Comparison of ENCODE assay signal across 1 cellular context in the genomic region with DNA sequence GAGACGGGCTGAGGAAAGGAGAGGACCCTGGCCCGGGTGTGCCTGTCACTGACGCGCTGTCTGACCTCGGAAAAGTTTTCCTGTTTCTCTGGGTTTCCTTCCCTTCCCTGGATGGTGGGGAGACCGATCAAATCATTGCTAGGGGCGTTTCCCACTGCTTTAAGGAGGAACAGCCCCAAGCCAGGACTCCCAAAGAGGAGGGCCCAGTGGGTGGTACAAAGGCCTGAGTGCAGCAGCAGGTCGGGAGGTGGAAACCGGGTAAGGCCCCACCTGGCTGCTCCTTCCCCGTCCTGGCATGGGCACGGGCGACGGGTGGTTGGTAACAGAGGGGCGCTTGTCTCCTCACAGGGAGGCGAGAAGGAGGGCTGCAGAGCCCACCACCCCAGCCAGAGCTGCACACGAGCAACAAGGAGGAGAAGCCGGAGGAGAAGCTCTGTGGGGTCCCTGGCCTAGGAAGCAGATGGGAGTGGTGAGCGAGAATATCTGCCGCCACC.
TF ChIP-seq lines count a peak whose summit lies in the region.

No MANE protein-coding gene starts in this region.

TF ChIP-seq in H1, 55 proteins besides CTCF, POLR2A, EP300 and RAD21:
- TF ChIP-seq SUZ12 (IDR thresholded peaks at IDR 0.05; ENCODE audit: low read length): no peak
- TF ChIP-seq BCL11A (IDR thresholded peaks at IDR 0.05; ENCODE audit: low read depth in 2 of 2, low read length in 2 of 2): no peak
- TF ChIP-seq SIN3A (conservative IDR thresholded peaks at IDR 0.05 in 1 of 2, IDR thresholded peaks at IDR 0.05 in 1 of 2; ENCODE audit: low read depth in 1 of 2, low read length in 2 of 2): no peak
- no peak for TF ChIP-seq BRCA1 (IDR thresholded peaks at IDR 0.05; ENCODE audit: low read depth, low read length)
- no peak for TF ChIP-seq SIRT6 (IDR thresholded peaks at IDR 0.05; ENCODE audit: low read length)
- TF ChIP-seq RXRA (IDR thresholded peaks at IDR 0.05; ENCODE audit: insufficient read depth, low read depth, low read length): no peak
- no peak for TF ChIP-seq SIX5 (IDR thresholded peaks at IDR 0.05; ENCODE audit: low read depth, low read length)
- TF ChIP-seq EZH2 (IDR thresholded peaks at IDR 0.05; ENCODE audit: low read depth, low read length, severe bottlenecking): no peak
- TF ChIP-seq CHD1 (IDR thresholded peaks at IDR 0.05; ENCODE audit: low read depth, low read length): no peak
- TF ChIP-seq ZNF274 (IDR thresholded peaks at IDR 0.05; ENCODE audit: borderline replicate concordance, extremely low read depth, low read length): no peak
- TF ChIP-seq JUN (IDR thresholded peaks at IDR 0.05; ENCODE audit: low read depth, low read length): no peak
